9 cellular contexts compared by ENCODE assay signal in the genomic region with DNA sequence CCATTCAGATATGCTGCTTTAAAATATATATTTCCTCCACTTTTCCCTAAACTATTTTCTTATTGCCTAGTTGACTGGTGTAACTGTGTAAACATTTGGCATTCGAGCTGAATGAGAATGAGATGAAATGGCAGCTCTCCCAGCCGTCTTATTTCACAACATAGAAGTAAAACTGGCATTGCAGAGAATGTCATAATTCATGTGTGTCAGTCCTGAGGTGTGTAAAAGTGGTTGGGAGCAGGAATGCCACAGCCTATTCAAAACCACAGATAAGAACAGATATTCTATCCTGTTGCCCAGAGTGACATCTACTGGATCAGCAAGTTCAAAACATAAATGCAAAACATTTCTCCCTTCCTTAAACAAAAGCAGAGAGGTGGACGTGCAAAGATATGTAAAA.
A peak's percentile ranks its signal among the peaks of the same experiment; 100 is the strongest.
DNase-seq lines count a peak whose midpoint lies in the region; ATAC-seq, FAIRE-seq and TF ChIP-seq lines count a peak whose summit lies in the region.
"Had no signal": no experiment of that assay in that cellular context is flagged by ENCODE, and none has a peak within 500 bp of the region (broad histone marks: within the 10 kb centered on the region; RNA-seq: fewer than 3 reads in every experiment).

No MANE protein-coding gene starts in this region.

- DNase-seq in NCI-H82 (lab: John Stamatoyannopoulos, UW), result peak; percentile 28
- no peak for DNase-seq in NCI-H82 treated with DMSO at 0.1 percent for 48 hours (lab: John Stamatoyannopoulos, UW; ENCODE audit: unreplicated experiment)
- DNase-seq in Panc1 (ENCODE audit: low read depth, low spot score), result peak; percentile 10
- DNase-seq in foreskin melanocyte, result peak; percentile 35
- DNase-seq in urothelium cell line (ENCODE audit: low spot score), result peak; percentile 67
- DNase-seq in hippocampal formation (lab: John Stamatoyannopoulos, UW), result no peak
- no peak for DNase-seq in inferior parietal cortex (ENCODE audit: extremely low spot score)
- no peak for DNase-seq in esophagus muscularis mucosa (ENCODE audit: extremely low spot score)

- H3K36me3 ChIP-seq in Panc1 (ENCODE audit: control insufficient read depth, insufficient read depth, low read length), result no peaks in the 10 kb centered on the region
- no peaks in the 10 kb centered on the region for H3K36me3 ChIP-seq in esophagus muscularis mucosa
- H3K36me3 ChIP-seq: BLaER1 treated with 17β-estradiol and CSF1 and Interleukin-3, amounts not matched to agents 10 nM and 100 nM had no signal

- H3K27me3 ChIP-seq in Panc1 (ENCODE audit: control insufficient read depth, insufficient read depth, low read length) (no peaks in the 10 kb centered on the region), esophagus muscularis mucosa (no peaks in the 10 kb centered on the region)
- H3K27me3 ChIP-seq: BLaER1 treated with 17β-estradiol and CSF1 and Interleukin-3, amounts not matched to agents 10 nM and 100 nM had no signal

- no peak for ATAC-seq in Panc1

- no TSS peak for BruUV-seq in Panc1 (replicated peaks; lab: Mats Ljungman, UMichigan)

- intact Hi-C loops in Panc1 (cut with micrococcal nuclease; ENCODE audit: unreplicated experiment), result no loop called here
- intact Hi-C loops in esophagus muscularis mucosa (cut with DNase I), result no loop called here

- H3K4me1 ChIP-seq in Panc1 (ENCODE audit: control insufficient read depth, insufficient read depth, low read length) (no peaks in the 10 kb centered on the region), esophagus muscularis mucosa (no peaks in the 10 kb centered on the region)
- H3K4me1 ChIP-seq: BLaER1 treated with 17β-estradiol and CSF1 and Interleukin-3, amounts not matched to agents 10 nM and 100 nM had no signal

- peak; percentile 27 for FAIRE-seq in urothelium cell line (lab: Jason Lieb, UNC)

- no peak for TF ChIP-seq POLR2A in esophagus muscularis mucosa (IDR thresholded peaks at IDR 0.05; ENCODE audit: low read depth)

- CTCF ChIA-PET in Panc1 (lab: Charles Lee), result interaction anchor here (0.7 kb wide), 1 partner anchor 9 kb away, joined by 3 read pairs; no protein-coding TSS in a partner anchor

- POLR2A ChIA-PET in Panc1 (lab: Charles Lee), result no interaction called here

- TF ChIP-seq CTCF in Panc1 (IDR thresholded peaks at IDR 0.05) (peak; percentile 22), esophagus muscularis mucosa (IDR thresholded peaks at IDR 0.05) (no peak)

- WGBS in esophagus muscularis mucosa, result 45% methylated on average over 3 of the region's 3 CpGs

- TF ChIP-seq EP300 in esophagus muscularis mucosa (IDR thresholded peaks at IDR 0.05), result no peak

- in situ Hi-C loops in Panc1 (cut with HindIII; ENCODE audit: low pct_unique_long_range_greater_than_20kb, low sequenced_read_pairs), result no loop called here

- H3K27ac ChIP-seq in Panc1 (ENCODE audit: low read length) (no peak overlapping the region), esophagus muscularis mucosa (replicated peaks in 1 of 4) (no peak overlapping the region)
- H3K27ac ChIP-seq: BLaER1 treated with 17β-estradiol and CSF1 and Interleukin-3, amounts not matched to agents 10 nM and 100 nM had no signal

- no peaks in the 10 kb centered on the region for H3K9me3 ChIP-seq in Panc1 (ENCODE audit: control insufficient read depth, insufficient read depth, low read depth, low read length)
- H3K9me3 ChIP-seq in esophagus muscularis mucosa, result no peaks in the 10 kb centered on the region
- H3K9me3 ChIP-seq: BLaER1 treated with 17β-estradiol and CSF1 and Interleukin-3, amounts not matched to agents 10 nM and 100 nM had no signal

- no peak overlapping the region for H3K4me3 ChIP-seq in Panc1 (ENCODE audit: low read depth in 2 of 2, low read length in 2 of 2)
- H3K4me3 ChIP-seq in esophagus muscularis mucosa, result no peak overlapping the region
- H3K4me3 ChIP-seq: BLaER1 treated with 17β-estradiol and CSF1 and Interleukin-3, amounts not matched to agents 10 nM and 100 nM had no signal

Comparison
In these comparisons a context has a peak if more than half of its experiments do, and no peak if none do; other contexts are left out.
1. DNase-seq: peak in NCI-H82 (single experiment), Panc1 (single experiment), foreskin melanocyte (single experiment) and urothelium cell line (single experiment); none in NCI-H82 treated with DMSO at 0.1 percent for 48 hours (single experiment), hippocampal formation (0 of 2), inferior parietal cortex (single experiment) and esophagus muscularis mucosa (single experiment).